In genomic region chr18:9969247-9969646, GRCh38 we compare ENCODE assay signal across 14 cellular contexts. TPM values are rescaled to one million over a fixed set of nuclear protein-coding genes. Genes with fewer than 3 reads are reported as not detected.
DNase-seq lines count a peak whose midpoint lies in the region; ATAC-seq and TF ChIP-seq lines count a peak whose summit lies in the region.
"Had no signal": no experiment of that assay in that cellular context is flagged by ENCODE, and none has a peak within 500 bp of the region (broad histone marks: within the 10 kb centered on the region; RNA-seq: fewer than 3 reads in every experiment).

No MANE protein-coding gene starts in this region.

- peaks cover 0 to 11% (median 0%) of the 10 kb centered on the region in 11 experiments; a peak in 1 of 22 replicates for H3K9me3 ChIP-seq in BLaER1 treated with 17β-estradiol and CSF1 and Interleukin-3, amounts not matched to agents 10 nM and 100 nM (replicated peaks in 1 of 11)
- no peaks in the 10 kb centered on the region for H3K9me3 ChIP-seq in Peyer's patch
- H3K9me3 ChIP-seq: BE2C had no signal

- H3K9ac ChIP-seq in BLaER1 treated with 17β-estradiol and CSF1 and Interleukin-3, amounts not matched to agents 10 nM and 100 nM, result peak overlapping the region; percentile 26 to 73 (median 60); a peak in 18 of 22 replicates

- H3K4me1 ChIP-seq in BLaER1 treated with 17β-estradiol and CSF1 and Interleukin-3, amounts not matched to agents 10 nM and 100 nM, result peaks cover 53 to 93% (median 66%) of the 10 kb centered on the region in 10 experiments
- H3K4me1 ChIP-seq in Peyer's patch, result no peaks in the 10 kb centered on the region
- H3K4me1 ChIP-seq: BE2C had no signal

- H3K27me3 Mint-ChIP-seq in dendritic cell treated with granulocyte-macrophage colony-stimulating factor and Interleukin-4, amounts not matched to agents 40 ng/mL and 50 ng/mL, for 4 days, result peaks cover 36% of the 10 kb centered on the region
- no peaks in the 10 kb centered on the region for H3K27me3 Mint-ChIP-seq in neural crest cell (ENCODE audit: low read depth)

- peak overlapping the region; percentile 52 for H3K4me3 Mint-ChIP-seq in dendritic cell treated with granulocyte-macrophage colony-stimulating factor and Interleukin-4, amounts not matched to agents 40 ng/mL and 50 ng/mL, for 4 days
- H3K4me3 Mint-ChIP-seq in neural crest cell, result no peak overlapping the region

- peak; percentile 31 for DNase-seq in H7
- no peak for DNase-seq in neural crest cell (ENCODE audit: low read depth, low spot score)
- DNase-seq in Peyer's patch, result no peak
- no peak for DNase-seq in stimulated activated naive CD4-positive, alpha-beta T cell treated with Interleukin-2 at 50 U/mL for 16 hours (lab: John Stamatoyannopoulos, UW)
- DNase-seq in 8988T, result no peak
- DNase-seq: BE2C, NCI-H1092, NCI-H2107, NCI-H345, SHP77 treated with DMSO at 0.1 percent for 48 hours, SW 1271 had no signal

- no peaks in the 10 kb centered on the region for H3K36me3 ChIP-seq in BLaER1 treated with 17β-estradiol and CSF1 and Interleukin-3, amounts not matched to agents 10 nM and 100 nM
- H3K36me3 ChIP-seq in H7 (replicated peaks; ENCODE audit: control insufficient read depth, insufficient read depth, low read length) (no peaks in the 10 kb centered on the region), Peyer's patch (no peaks in the 10 kb centered on the region)
- H3K36me3 ChIP-seq: BE2C had no signal

- H3K4me1 Mint-ChIP-seq in dendritic cell treated with granulocyte-macrophage colony-stimulating factor and Interleukin-4, amounts not matched to agents 40 ng/mL and 50 ng/mL, for 4 days (ENCODE audit: low read depth), result peaks cover 51% of the 10 kb centered on the region
- H3K4me1 Mint-ChIP-seq in neural crest cell, result peaks cover 11% of the 10 kb centered on the region

- ATAC-seq in HG03439 (IDR thresholded peaks at IDR 0.05; ENCODE audit: unreplicated experiment), result no peak

- H3K27ac ChIP-seq in BLaER1 treated with 17β-estradiol and CSF1 and Interleukin-3, amounts not matched to agents 10 nM and 100 nM, result peak overlapping the region in 9 of 11 experiments; percentile 39 to 84 (median 73); a peak in 18 of 22 replicates
- H3K27ac ChIP-seq in Peyer's patch, result no peak overlapping the region

- no peaks in the 10 kb centered on the region for H3K36me3 Mint-ChIP-seq in dendritic cell treated with granulocyte-macrophage colony-stimulating factor and Interleukin-4, amounts not matched to agents 40 ng/mL and 50 ng/mL, for 4 days (ENCODE audit: low read depth)
- H3K36me3 Mint-ChIP-seq in neural crest cell (ENCODE audit: low read depth), result peaks cover 3% of the 10 kb centered on the region

- peaks cover 0 to 12% (median 0%) of the 10 kb centered on the region in 11 experiments; a peak in 5 of 22 replicates for H3K27me3 ChIP-seq in BLaER1 treated with 17β-estradiol and CSF1 and Interleukin-3, amounts not matched to agents 10 nM and 100 nM
- H3K27me3 ChIP-seq in H7 (ENCODE audit: control insufficient read depth, insufficient read depth, low read length) (peaks cover 5% of the 10 kb centered on the region; the same call in 1 of the 2 replicates), Peyer's patch (no peaks in the 10 kb centered on the region)
- H3K27me3 ChIP-seq: BE2C had no signal

- H3K27ac Mint-ChIP-seq in dendritic cell treated with granulocyte-macrophage colony-stimulating factor and Interleukin-4, amounts not matched to agents 40 ng/mL and 50 ng/mL, for 4 days, result peak overlapping the region; percentile 40
- peak overlapping the region; percentile 62 for H3K27ac Mint-ChIP-seq in neural crest cell (ENCODE audit: unreplicated experiment)

- H3K4me2 ChIP-seq in BLaER1 treated with 17β-estradiol and CSF1 and Interleukin-3, amounts not matched to agents 10 nM and 100 nM, result peak overlapping the region; percentile 87 to 96 (median 93)

- TF ChIP-seq CTCF in neural crest cell (conservative IDR thresholded peaks at IDR 0.05) (no peak), Peyer's patch (IDR thresholded peaks at IDR 0.05) (no peak)

- H3K4me3 ChIP-seq in BLaER1 treated with 17β-estradiol and CSF1 and Interleukin-3, amounts not matched to agents 10 nM and 100 nM, result peak overlapping the region; percentile 11 to 65 (median 50); a peak in 19 of 20 replicates
- H3K4me3 ChIP-seq in H7 (ENCODE audit: insufficient read depth, low read depth, low read length) (no peak overlapping the region), Peyer's patch (no peak overlapping the region)

- H4K20me1 ChIP-seq in BLaER1 treated with 17β-estradiol and CSF1 and Interleukin-3, amounts not matched to agents 10 nM and 100 nM, result no peaks in the 10 kb centered on the region

- intact Hi-C loops in dendritic cell treated with granulocyte-macrophage colony-stimulating factor and Interleukin-4, amounts not matched to agents 40 ng/mL and 50 ng/mL, for 4 days (cut with micrococcal nuclease), result no loop called here

- TF ChIP-seq POLR2A in Peyer's patch (IDR thresholded peaks at IDR 0.05), result no peak

- H3K9me3 Mint-ChIP-seq in dendritic cell treated with granulocyte-macrophage colony-stimulating factor and Interleukin-4, amounts not matched to agents 40 ng/mL and 50 ng/mL, for 4 days, result peaks cover 6% of the 10 kb centered on the region
- H3K9me3 Mint-ChIP-seq in neural crest cell, result peaks cover 3% of the 10 kb centered on the region

RNA-seq across cellular contexts. Expression of gene VAPA, which starts 55.4 kb away (rescaled TPM):
- total RNA-seq in H7 (2014; rRNA removed; shearing (Covaris generic)), result 121 and 194 TPM in 2 replicates
- 125 and 126 TPM in 2 replicates for total RNA-seq in neural crest cell
- total RNA-seq in Peyer's patch, result 100 to 1,000 TPM; 155 to 232 (median 219) TPM

Comparison
In these comparisons a context has a peak if more than half of its experiments do, and no peak if none do; other contexts are left out.
1. H3K27ac ChIP-seq: peak in BLaER1 treated with 17β-estradiol and CSF1 and Interleukin-3, amounts not matched to agents 10 nM and 100 nM (9 of 11); none in Peyer's patch (0 of 4).
2. H3K4me3 ChIP-seq: peak in BLaER1 treated with 17β-estradiol and CSF1 and Interleukin-3, amounts not matched to agents 10 nM and 100 nM (10 of 10); none in H7 (single experiment) and Peyer's patch (0 of 4).